8 cellular contexts compared by ENCODE assay signal in genomic region chr4:101347557-101348366, GRCh38. TPM values are rescaled to one million over a fixed set of nuclear protein-coding genes. Genes with fewer than 3 reads are reported as not detected.
DNase-seq lines count a peak whose midpoint lies in the region; ATAC-seq and TF ChIP-seq lines count a peak whose summit lies in the region.

No MANE protein-coding gene starts in this region.

- peaks cover 20% of the 10 kb centered on the region for H3K27me3 Mint-ChIP-seq in nephron (ENCODE audit: low read depth)

- peaks cover 31% of the 10 kb centered on the region for H3K4me1 Mint-ChIP-seq in nephron

- H3K9me3 Mint-ChIP-seq in nephron = no peaks in the 10 kb centered on the region

- peak overlapping the region; percentile 96 for H3K27ac ChIP-seq in RWPE1

- H3K36me3 ChIP-seq in H7 (replicated peaks; ENCODE audit: control insufficient read depth, insufficient read depth, low read length) = no peaks in the 10 kb centered on the region

- no peaks in the 10 kb centered on the region for H3K36me3 Mint-ChIP-seq in nephron (ENCODE audit: low read depth)

- H3K4me3 Mint-ChIP-seq in nephron = peak overlapping the region; percentile 93 to 98 (median 95)

- H3K4me3 ChIP-seq in H7 (ENCODE audit: insufficient read depth, low read depth, low read length) (peak overlapping the region; percentile 82), fibroblast of the aortic adventitia (ENCODE audit: low read depth, low read length) (peak overlapping the region; percentile 73)

- peak overlapping the region; percentile 91 to 96 (median 95) for H3K27ac Mint-ChIP-seq in nephron

- DNase-seq in ELF-1 (ENCODE audit: low read depth, low spot score) = peak; percentile 97
- peak; percentile 98 for DNase-seq in H7
- peak; percentile 97 for DNase-seq in LoVo (ENCODE audit: low spot score)
- peak; percentile 99 for DNase-seq in RWPE1 (ENCODE audit: low spot score)
- peak; percentile 100 for DNase-seq in activated effector memory CD4-positive, alpha-beta T cell treated with Interleukin-2 at 50 U/mL for 16 hours
- peak; percentile 97 for DNase-seq in fibroblast of the aortic adventitia (ENCODE audit: low read depth)
- peak; percentile 99 for DNase-seq in stimulated activated naive CD8-positive, alpha-beta T cell treated with anti-CD3 and anti-CD28 coated beads, Interleukin-15, Interleukin-2, amounts not matched to agents 100 U/mL and 50 U/mL, for 24 hours

- POLR2A ChIA-PET in RWPE1 (lab: Yijun Ruan, JAX; ENCODE audit: low non-redundant PET) = interaction anchor here (0.6 to 1.0 kb wide), 4 partner anchors 9 to 164 kb away, joined by 3 to 4 read pairs (median 4); no protein-coding TSS in a partner anchor

- CTCF ChIA-PET in RWPE1 (lab: Yijun Ruan, JAX) = interaction anchor here (1.0 kb wide), 1 partner anchor 8 kb away, joined by 3 read pairs; no protein-coding TSS in a partner anchor

- ATAC-seq in stimulated activated naive CD8-positive, alpha-beta T cell treated with anti-CD3 and anti-CD28 coated beads, Interleukin-15, Interleukin-2, amounts not matched to agents 100 U/mL and 50 U/mL, for 24 hours = peak; percentile 91

- H3K27me3 ChIP-seq in H7 (ENCODE audit: control insufficient read depth, insufficient read depth, low read length) = peaks cover 10% of the 10 kb centered on the region

- no peak for TF ChIP-seq CTCF in RWPE1 (conservative IDR thresholded peaks at IDR 0.05; ENCODE audit: low read depth)
- TF ChIP-seq CTCF in fibroblast of the aortic adventitia (IDR thresholded peaks at IDR 0.05; ENCODE audit: insufficient read depth, low read length) = no peak
- TF ChIP-seq CTCF in nephron (IDR thresholded peaks at IDR 0.05; ENCODE audit: unreplicated experiment in 3 of 3) = peak in 1 of 3 experiments; percentile 7

RNA-seq across cellular contexts. Expression of gene PPP3CA, which starts 0.4 kb away (rescaled TPM):
- 31.4 and 41.3 TPM in 2 replicates for total RNA-seq in H7 (2014; rRNA removed; shearing (Covaris generic))
- total RNA-seq in fibroblast of the aortic adventitia (ENCODE audit: low replicate concordance) = 39.0 and 64.4 TPM in 2 replicates

Comparison
In these comparisons a context has a peak if more than half of its experiments do, and no peak if none do; other contexts are left out.
1. Peak in every context shown above with its lines: DNase-seq, ATAC-seq, H3K4me3 ChIP-seq and H3K27ac ChIP-seq.